ENCODE assay signal across 8 cellular contexts in the genomic region with DNA sequence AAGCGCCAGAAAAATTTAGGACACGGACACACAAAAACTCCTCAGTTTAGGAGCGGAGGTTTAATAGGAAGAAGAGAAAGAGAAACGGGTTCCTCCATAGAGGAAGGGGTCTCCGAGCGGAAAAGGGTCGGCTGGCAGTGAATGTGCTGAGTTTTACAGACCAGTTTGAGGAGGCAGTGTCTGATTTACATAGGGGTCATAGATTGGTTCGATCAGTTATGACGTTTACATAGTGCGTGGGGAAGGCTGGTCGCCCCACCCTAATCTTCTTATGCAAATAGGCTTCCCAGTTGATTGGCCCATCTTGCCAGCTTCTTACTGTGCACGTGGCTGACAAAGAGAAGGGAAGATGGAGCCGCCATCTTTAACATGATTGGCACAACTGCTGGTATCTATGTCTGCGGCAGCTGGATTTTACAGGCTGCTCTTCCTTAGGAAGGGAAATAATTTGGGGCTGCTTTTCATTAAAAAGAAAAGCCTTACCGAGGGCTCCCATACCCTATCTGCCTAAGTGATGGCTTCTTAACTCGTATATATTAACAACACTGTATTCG. TPM values are rescaled to one million over a fixed set of nuclear protein-coding genes. Genes with fewer than 3 reads are reported as not detected.
DNase-seq lines count a peak whose midpoint lies in the region; ATAC-seq and TF ChIP-seq lines count a peak whose summit lies in the region.

No MANE protein-coding gene starts in this region.

- TF ChIP-seq POLR2A in adrenal gland (IDR thresholded peaks at IDR 0.05) (no peak), stomach (IDR thresholded peaks at IDR 0.05) (no peak)

- H3K4me3 ChIP-seq in MG63 (peak overlapping the region; percentile 78), adrenal gland (peak overlapping the region in 1 of 4 donors; percentile 65), iPS-18c (ENCODE audit: insufficient read depth, low read depth, low read length) (peak overlapping the region; percentile 64), stomach (peak overlapping the region in 3 of 4 donors; percentile 81 to 93 (median 88))

- no peak for TF ChIP-seq EP300 in stomach (IDR thresholded peaks at IDR 0.05)

- H3K36me3 ChIP-seq in MG63 (peaks cover 26% of the 10 kb centered on the region), adrenal gland (replicated peaks in 1 of 2) (no peaks in the 10 kb centered on the region), stomach (peaks cover 5 to 34% (median 26%) of the 10 kb centered on the region in 4 donors)

- TF ChIP-seq CTCF in adrenal gland (IDR thresholded peaks at IDR 0.05) (peak in 1 of 6 experiments; percentile 4), stomach (IDR thresholded peaks at IDR 0.05) (no peak)

- intact Hi-C loops in adrenal gland (cut with DNase I), result no loop called here
- intact Hi-C loops in stomach (cut with DNase I; ENCODE audit: low total_unique reads), result no loop called here

- peak; percentile 82 for DNase-seq in DMS 273 (lab: John Stamatoyannopoulos, UW; ENCODE audit: unreplicated experiment)
- DNase-seq in MG63, result no peak
- DNase-seq in adrenal gland, result peak in 6 of 7 donors; percentile 12 to 75 (median 33)
- DNase-seq in stomach, result no peak
- DNase-seq in activated CD8-positive, alpha-beta memory T cell treated with anti-CD3 and anti-CD28 coated beads, Interleukin-2, amount 50 U/mL, for 48 hours, result no peak

- peaks cover 8 to 24% of the 10 kb centered on the region in 2 donors for H3K4me1 ChIP-seq in adrenal gland (replicated peaks in 1 of 2)
- peaks cover 13 to 25% (median 24%) of the 10 kb centered on the region in 4 donors for H3K4me1 ChIP-seq in stomach

- WGBS in adrenal gland, 4 donors, result 10 to 19% (median 18%) methylated on average over 17 of the region's 17 CpGs
- 15 to 18% (median 17%) methylated on average over 17 of the region's 17 CpGs for WGBS in stomach, 5 donors

- H3K27me3 ChIP-seq in MG63 (no peaks in the 10 kb centered on the region), adrenal gland (no peaks in the 10 kb centered on the region), stomach (no peaks in the 10 kb centered on the region)

- H3K27ac ChIP-seq in adrenal gland (peak overlapping the region in 1 of 5 donors; percentile 78), stomach (no peak overlapping the region)

- H3K9me3 ChIP-seq in MG63, result peaks cover 17% of the 10 kb centered on the region
- peaks cover 0 to 35% (median 0%) of the 10 kb centered on the region in 3 donors for H3K9me3 ChIP-seq in adrenal gland (replicated peaks in 1 of 3)
- H3K9me3 ChIP-seq in iPS-18c (ENCODE audit: control insufficient read depth, insufficient read depth, low read length), result peaks cover 3% of the 10 kb centered on the region
- peaks cover 16 to 53% (median 40%) of the 10 kb centered on the region in 4 donors for H3K9me3 ChIP-seq in stomach

- no peak for ATAC-seq in GM18907 (IDR thresholded peaks at IDR 0.05; ENCODE audit: unreplicated experiment)
- ATAC-seq in GM21825 (IDR thresholded peaks at IDR 0.05; ENCODE audit: unreplicated experiment), result no peak

RNA-seq across cellular contexts. Expression of a gene that starts 1.2 kb away (rescaled TPM):
- 1.3 and 3.1 TPM in 2 replicates for total RNA-seq in MG63 (2014; rRNA removed; shearing (Covaris generic); ENCODE audit: low replicate concordance)
- total RNA-seq in adrenal gland (10 to 100 TPM in 1 of 8 donors, 1 to 10 TPM in 7; 3.3 to 10.3 (median 6.1) TPM), stomach (1 to 10 TPM in 4 of 5 donors, under 1 TPM in 1; 0.29 to 8.3 (median 2.7) TPM)
- polyA plus RNA-seq in adrenal gland (1 to 10 TPM; 2.5 to 5.3 (median 3.0) TPM), stomach (1 to 10 TPM in 2 of 3 donors, under 1 TPM in 1; 1.00 to 1.8 (median 1.2) TPM)

RNA-seq across cellular contexts. Expression of a gene that starts 17.8 kb away (rescaled TPM):
- total RNA-seq in MG63 (2014; rRNA removed; shearing (Covaris generic); ENCODE audit: low replicate concordance), result 7.7 and 17.1 TPM in 2 replicates
- total RNA-seq in adrenal gland, result 10 to 100 TPM; 14.6 to 35.1 (median 28.2) TPM
- 10 to 100 TPM; 14.5 to 44.6 (median 30.8) TPM for polyA plus RNA-seq in adrenal gland
- 10 to 100 TPM; 14.6 to 54.0 (median 19.2) TPM for total RNA-seq in stomach
- 10 to 100 TPM in 1 of 3 donors, 1 to 10 TPM in 2; 6.9 to 13.6 (median 9.9) TPM for polyA plus RNA-seq in stomach

RNA-seq across cellular contexts. Expression of a gene that starts 29.4 kb away (rescaled TPM):
- 3.9 and 10.0 TPM in 2 replicates for total RNA-seq in MG63 (2014; rRNA removed; shearing (Covaris generic); ENCODE audit: low replicate concordance)
- total RNA-seq in adrenal gland (10 to 100 TPM in 7 of 8 donors, 1 to 10 TPM in 1; 5.9 to 15.2 (median 13.3) TPM), stomach (10 to 100 TPM in 1 of 5 donors, 1 to 10 TPM in 3, under 1 TPM in 1; 0.58 to 11.6 (median 3.8) TPM)
- polyA plus RNA-seq in adrenal gland (10 to 100 TPM in 1 of 3 donors, 1 to 10 TPM in 2; 2.4 to 11.0 (median 5.1) TPM), stomach (1 to 10 TPM; 1.6 to 1.7 (median 1.6) TPM)

RNA-seq across cellular contexts. Expression of a gene that starts 40.0 kb away (rescaled TPM):
- total RNA-seq in MG63 (2014; rRNA removed; shearing (Covaris generic); ENCODE audit: low replicate concordance), result 1.4 and 1.7 TPM in 2 replicates
- 1 to 10 TPM; 1.8 to 3.6 (median 2.8) TPM for total RNA-seq in adrenal gland
- 1 to 10 TPM; 1.1 to 2.7 (median 2.0) TPM for polyA plus RNA-seq in adrenal gland
- total RNA-seq in stomach, result 1 to 10 TPM in 3 of 5 donors, under 1 TPM in 1, not detected in 1; 0.29 to 7.6 (median 3.9) TPM
- polyA plus RNA-seq in stomach, result under 1 TPM; 0.15 to 0.68 (median 0.37) TPM

RNA-seq across cellular contexts. Expression of a gene that starts 52.9 kb away (rescaled TPM):
- total RNA-seq in MG63 (2014; rRNA removed; shearing (Covaris generic); ENCODE audit: low replicate concordance), result 8.8 and 12.7 TPM in 2 replicates
- total RNA-seq in adrenal gland (10 to 100 TPM; 18.9 to 60.9 (median 46.8) TPM), stomach (10 to 100 TPM in 3 of 5 donors, 1 to 10 TPM in 2; 9.3 to 49.2 (median 25.8) TPM)
- polyA plus RNA-seq in adrenal gland (10 to 100 TPM; 21.9 to 70.2 (median 32.1) TPM), stomach (10 to 100 TPM; 11.7 to 21.4 (median 14.9) TPM)

Comparison
In these comparisons a context has a peak if more than half of its experiments do, and no peak if none do; other contexts are left out.
1. DNase-seq: peak in DMS 273 (single experiment) and adrenal gland (6 of 7); none in MG63 (single experiment), stomach (single experiment) and activated CD8-positive, alpha-beta memory T cell treated with anti-CD3 and anti-CD28 coated beads, Interleukin-2, amount 50 U/mL, for 48 hours (single experiment).